Comparison of ENCODE assay signal across 8 cellular contexts in the genomic region with DNA sequence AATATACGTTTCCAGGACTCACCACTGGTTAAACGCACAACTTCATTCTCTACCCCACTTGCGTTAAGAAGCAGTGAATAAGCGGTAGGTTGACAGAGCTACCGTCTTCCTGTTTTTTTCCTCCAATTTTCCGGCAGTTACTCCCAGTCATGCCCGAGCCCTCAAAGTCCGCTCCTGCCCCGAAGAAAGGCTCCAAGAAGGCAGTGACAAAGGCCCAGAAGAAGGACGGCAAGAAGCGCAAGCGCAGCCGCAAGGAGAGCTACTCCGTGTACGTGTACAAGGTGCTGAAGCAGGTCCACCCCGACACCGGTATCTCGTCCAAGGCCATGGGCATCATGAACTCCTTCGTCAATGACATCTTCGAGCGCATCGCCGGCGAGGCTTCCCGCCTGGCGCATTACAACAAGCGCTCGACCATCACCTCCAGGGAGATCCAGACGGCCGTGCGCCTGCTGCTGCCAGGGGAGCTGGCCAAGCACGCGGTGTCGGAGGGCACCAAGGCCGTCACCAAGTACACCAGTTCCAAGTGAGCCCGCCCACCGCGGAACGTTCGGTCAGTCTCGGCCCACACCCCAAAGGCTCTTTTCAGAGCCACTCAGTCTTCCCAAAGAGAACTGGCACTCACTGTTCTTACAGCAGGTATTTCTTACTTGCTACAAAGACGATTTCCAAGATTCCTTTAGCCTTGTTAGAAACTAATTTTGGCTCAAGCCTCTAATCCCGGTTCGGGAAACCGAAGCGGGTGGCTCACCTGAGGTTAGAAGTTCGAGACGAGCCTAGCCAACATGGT.
DNase-seq lines count a peak whose midpoint lies in the region; ATAC-seq and TF ChIP-seq lines count a peak whose summit lies in the region.
"Not testable (repeated sequence)": the region's sequence is repeated elsewhere in the genome, so short reads cannot be mapped to it uniquely, and the experiment has no call there.

No MANE protein-coding gene starts in this region.

- peaks cover 34% of the 10 kb centered on the region for H3K4me1 Mint-ChIP-seq in activated naive CD4-positive, alpha-beta T cell treated with anti-CD3 and anti-CD28 coated beads, Interleukin-2, amount 10 ng/mL, durations not matched to agents 7 days and 5 days

- not testable (repeated sequence) for H3K9me2 ChIP-seq in Karpas-422 (replicated peaks; ENCODE audit: insufficient read depth, low read length)

- H3K79me2 ChIP-seq in Karpas-422 (ENCODE audit: low read length): peaks cover 27% of the 10 kb centered on the region
- not testable (repeated sequence) for H3K79me2 ChIP-seq in fibroblast of lung (ENCODE audit: control insufficient read depth, insufficient read depth, low read length)

- peaks cover 43% of the 10 kb centered on the region for H3K4me1 ChIP-seq in Karpas-422 (ENCODE audit: low read length)
- H3K4me1 ChIP-seq in fibroblast of lung (ENCODE audit: control insufficient read depth, extremely low read depth, insufficient read depth, low read length): not testable (repeated sequence)

- H3K27ac ChIP-seq in Karpas-422 (ENCODE audit: low read length) (peak overlapping the region; percentile 76), fibroblast of lung (ENCODE audit: insufficient read depth, low read length) (peak overlapping the region; percentile 99)

- H3K4me3 ChIP-seq in Karpas-422 (ENCODE audit: low read length) (peak overlapping the region; percentile 87), fibroblast of lung (replicated peaks in 1 of 4; ENCODE audit: control extremely low read depth in 1 of 4, insufficient read depth in 1 of 4, low read depth in 3 of 4, low read length in 4 of 4) (peak overlapping the region; percentile 69 to 98 (median 77))

- peak; percentile 54 for DNase-seq in CD1c-positive myeloid dendritic cell (ENCODE audit: extremely low spot score)
- peak; percentile 67 for DNase-seq in Karpas-422
- DNase-seq in activated naive CD4-positive, alpha-beta T cell treated with anti-CD3 and anti-CD28 coated beads, Interleukin-2, amount 10 ng/mL, durations not matched to agents 7 days and 5 days: peak; percentile 70
- peak; percentile 54 to 63 for DNase-seq in fibroblast of lung (ENCODE audit: low read depth in 2 of 2)
- peak; percentile 81 for DNase-seq in middle frontal gyrus (ENCODE audit: extremely low spot score, low spot score)
- peak; percentile 36 to 39 for DNase-seq in stimulated activated CD4-positive, alpha-beta T cell treated with anti-CD3 and anti-CD28 coated beads, Interleukin-2, amount 100 ng/mL, for 48 hours

- H3K27ac Mint-ChIP-seq in activated naive CD4-positive, alpha-beta T cell treated with anti-CD3 and anti-CD28 coated beads, Interleukin-2, amount 10 ng/mL, durations not matched to agents 7 days and 5 days: not testable (repeated sequence)

- H3K27me3 ChIP-seq in Karpas-422 (ENCODE audit: low read length); fibroblast of lung (ENCODE audit: control insufficient read depth, insufficient read depth, low read length): not testable (repeated sequence)

- not testable (repeated sequence) for H2AFZ ChIP-seq in Karpas-422 (ENCODE audit: low read length)
- H2AFZ ChIP-seq in fibroblast of lung (ENCODE audit: low read length): peak overlapping the region; percentile 45

- not testable (repeated sequence) for H3K36me3 ChIP-seq in Karpas-422 (ENCODE audit: insufficient read depth, low read length); fibroblast of lung (ENCODE audit: control insufficient read depth, insufficient read depth, low read length)

- H4K20me1 ChIP-seq in Karpas-422 (ENCODE audit: insufficient read depth, low read depth, low read length); fibroblast of lung (ENCODE audit: control insufficient read depth, extremely low read depth, insufficient read depth, low read length): not testable (repeated sequence)

- H3K36me3 Mint-ChIP-seq in activated naive CD4-positive, alpha-beta T cell treated with anti-CD3 and anti-CD28 coated beads, Interleukin-2, amount 10 ng/mL, durations not matched to agents 7 days and 5 days: peaks cover 24% of the 10 kb centered on the region

- CTCF ChIA-PET in activated naive CD4-positive, alpha-beta T cell treated with anti-CD3 and anti-CD28 coated beads, Interleukin-2, amount 10 ng/mL, durations not matched to agents 7 days and 5 days (lab: Charles Lee): interaction anchor here (1.2 to 2.5 kb wide), 2 partner anchors 26 to 57 kb away, joined by 4 to 13 read pairs; a partner anchor contains a TSS

- not testable (repeated sequence) for H3K27me3 Mint-ChIP-seq in activated naive CD4-positive, alpha-beta T cell treated with anti-CD3 and anti-CD28 coated beads, Interleukin-2, amount 10 ng/mL, durations not matched to agents 7 days and 5 days

- H3K4me3 Mint-ChIP-seq in activated naive CD4-positive, alpha-beta T cell treated with anti-CD3 and anti-CD28 coated beads, Interleukin-2, amount 10 ng/mL, durations not matched to agents 7 days and 5 days: not testable (repeated sequence)

- H3K9me3 ChIP-seq in Karpas-422 (ENCODE audit: low read length); fibroblast of lung (ENCODE audit: control insufficient read depth, insufficient read depth, low read depth, low read length): not testable (repeated sequence)

- H3K9ac ChIP-seq in Karpas-422 (ENCODE audit: low read length) (peak overlapping the region; percentile 87), fibroblast of lung (ENCODE audit: insufficient read depth, low read length) (peak overlapping the region; percentile 91)

- TF ChIP-seq CTCF in fibroblast of lung (conservative IDR thresholded peaks at IDR 0.05 in 1 of 2, IDR thresholded peaks at IDR 0.05 in 1 of 2; ENCODE audit: low read depth in 1 of 2, low read length in 2 of 2): peak in 1 of 2 donors; percentile 1

- ATAC-seq in GM21528 (IDR thresholded peaks at IDR 0.05; ENCODE audit: low FRiP score, unreplicated experiment) (peak; percentile 16), SK-N-SH treated with all-trans-retinoic acid at 6 μM for 48 hours (peak; percentile 35)

- H3K9me3 Mint-ChIP-seq in activated naive CD4-positive, alpha-beta T cell treated with anti-CD3 and anti-CD28 coated beads, Interleukin-2, amount 10 ng/mL, durations not matched to agents 7 days and 5 days: not testable (repeated sequence)

- H3K4me2 ChIP-seq in Karpas-422 (ENCODE audit: low read depth, low read length, poor library complexity, severe bottlenecking) (peak overlapping the region; percentile 98), fibroblast of lung (ENCODE audit: extremely low read depth, insufficient read depth, low read length) (peak overlapping the region; percentile 99)

TF ChIP-seq in SK-N-SH treated with all-trans-retinoic acid at 6 μM for 48 hours, 23 proteins besides CTCF, POLR2A, EP300 and RAD21:
- TF ChIP-seq ZNF565 (CRISPR knock-in tag; conservative IDR thresholded peaks at IDR 0.05; ENCODE audit: low read depth): 0 out of 2 replicates have a peak, but pooled peaks have one; percentile 45

Comparison
In these comparisons a context has a peak if more than half of its experiments do, and no peak if none do; other contexts are left out.
1. Peak in every context shown above with its lines: DNase-seq, ATAC-seq, H3K4me3 ChIP-seq and H3K27ac ChIP-seq.